Comparison of ENCODE assay signal across 1 cellular context in the genomic region with DNA sequence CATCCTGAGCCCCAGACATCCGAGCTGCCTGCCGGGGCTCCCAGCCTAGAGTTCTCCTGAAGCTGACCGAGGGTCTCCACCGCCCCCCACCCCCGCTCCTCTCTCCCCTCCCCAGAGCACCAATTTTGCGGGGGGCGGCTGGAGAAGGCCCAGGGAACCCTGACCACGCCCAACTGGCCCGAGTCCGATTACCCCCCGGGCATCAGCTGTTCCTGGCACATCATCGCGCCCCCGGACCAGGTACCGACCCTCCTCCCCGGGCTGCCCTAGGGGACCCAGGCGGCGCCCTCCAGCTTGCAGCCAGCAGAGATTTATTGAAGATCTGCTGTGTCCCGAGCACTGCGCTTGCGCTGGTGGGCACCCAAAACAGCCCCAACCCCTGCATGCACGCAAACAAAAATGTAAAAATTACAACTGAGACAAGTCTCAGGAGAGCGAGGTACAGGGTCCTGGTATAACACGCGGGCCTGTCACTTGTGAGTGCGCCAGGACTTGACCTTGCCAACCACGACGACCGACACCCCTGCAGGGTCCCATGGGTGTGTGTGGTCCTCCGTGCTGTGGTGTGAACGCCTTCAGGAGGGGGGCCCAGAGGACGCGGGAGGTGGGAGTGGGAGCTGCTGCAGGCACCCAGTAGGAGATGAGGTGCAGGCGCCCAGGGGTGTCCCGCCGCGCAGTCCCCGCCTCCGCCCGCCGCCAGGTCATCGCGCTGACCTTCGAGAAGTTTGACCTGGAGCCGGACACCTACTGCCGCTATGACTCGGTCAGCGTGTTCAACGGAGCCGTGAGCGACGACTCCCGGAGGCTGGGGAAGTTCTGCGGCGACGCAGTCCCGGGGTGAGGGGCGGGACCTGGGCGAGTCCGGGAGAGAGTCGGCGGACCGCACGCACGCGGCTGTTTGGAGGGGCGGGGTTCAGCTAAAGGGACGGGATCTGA.
A peak's percentile ranks its signal among the peaks of the same experiment; 100 is the strongest.
TF ChIP-seq lines count a peak whose summit lies in the region.

No MANE protein-coding gene starts in this region.

TF ChIP-seq in K562, 482 proteins besides CTCF, POLR2A, EP300 and RAD21 (continues in another document):
- TF ChIP-seq KDM1A (IDR thresholded peaks at IDR 0.05): peak in 1 of 2 experiments; percentile 62; a peak in 3 of 4 replicates
- TF ChIP-seq FOXK2 (conservative IDR thresholded peaks at IDR 0.05 in 1 of 2, IDR thresholded peaks at IDR 0.05 in 1 of 2; ENCODE audit: low read depth in 2 of 2): no peak
- TF ChIP-seq ATF1 (CRISPR knock-in tag; IDR thresholded peaks at IDR 0.05): no peak
- no peak for TF ChIP-seq ATF1 (tag; IDR thresholded peaks at IDR 0.05)
- TF ChIP-seq FOXJ3 (CRISPR knock-in tag; IDR thresholded peaks at IDR 0.05): no peak
- no peak for TF ChIP-seq CHD1 (IDR thresholded peaks at IDR 0.05; ENCODE audit: low read length)
- no peak for TF ChIP-seq ZNF232 (CRISPR knock-in tag; IDR thresholded peaks at IDR 0.05)
- no peak for TF ChIP-seq PYGO2 (tag; IDR thresholded peaks at IDR 0.05)
- no peak for TF ChIP-seq U2AF1 (optimal IDR thresholded peaks at IDR 0.05; ENCODE audit: low read depth, low read length)
- peak; percentile 90 for TF ChIP-seq PHF21A (IDR thresholded peaks at IDR 0.05; ENCODE audit: borderline replicate concordance, low read depth)
- TF ChIP-seq COPS2 (conservative IDR thresholded peaks at IDR 0.05): no peak
- TF ChIP-seq NFIX (CRISPR knock-in tag; IDR thresholded peaks at IDR 0.05; ENCODE audit: low read depth): no peak
- TF ChIP-seq ZSCAN32 (CRISPR knock-in tag; IDR thresholded peaks at IDR 0.05): no peak
- TF ChIP-seq TFAM (CRISPR knock-in tag; conservative IDR thresholded peaks at IDR 0.05): no peak
- no peak for TF ChIP-seq DMBX1 (CRISPR knock-in tag; IDR thresholded peaks at IDR 0.05; ENCODE audit: borderline replicate concordance)
- no peak for TF ChIP-seq RBM39 (optimal IDR thresholded peaks at IDR 0.05; ENCODE audit: low read depth, low read length)
- 0 out of 2 replicates have a peak, but pooled peaks have one; percentile 44 for TF ChIP-seq ZNF766 (CRISPR knock-in tag; conservative IDR thresholded peaks at IDR 0.05)
- TF ChIP-seq HNRNPH1 (optimal IDR thresholded peaks at IDR 0.05; ENCODE audit: low read depth, low read length): no peak
- no peak for TF ChIP-seq NFYB (IDR thresholded peaks at IDR 0.05; ENCODE audit: extremely low read depth, insufficient read length)
- no peak for TF ChIP-seq ZNF165 (CRISPR knock-in tag; IDR thresholded peaks at IDR 0.05; ENCODE audit: borderline replicate concordance)
- no peak for TF ChIP-seq ZNF184 (CRISPR knock-in tag; IDR thresholded peaks at IDR 0.05)
- TF ChIP-seq POLR2G (IDR thresholded peaks at IDR 0.05; ENCODE audit: low read depth, low read length): peak; percentile 68
- no peak for TF ChIP-seq CHD7 (IDR thresholded peaks at IDR 0.05; ENCODE audit: low read depth, low read length)
- no peak for TF ChIP-seq SMARCA4 (IDR thresholded peaks at IDR 0.05)
- TF ChIP-seq CREB1 (IDR thresholded peaks at IDR 0.05): peak; percentile 45; the same call in 1 of the 2 replicates
- no peak for TF ChIP-seq CREB1 (CRISPR knock-in tag; IDR thresholded peaks at IDR 0.05)
- TF ChIP-seq NFE2L1 (tag; IDR thresholded peaks at IDR 0.05; ENCODE audit: borderline replicate concordance, low read depth): no peak
- TF ChIP-seq HNRNPUL1 (IDR thresholded peaks at IDR 0.05; ENCODE audit: low read length): no peak
- TF ChIP-seq PCBP2 (IDR thresholded peaks at IDR 0.05; ENCODE audit: low read depth, low read length, poor library complexity, severe bottlenecking): no peak
- no peak for TF ChIP-seq EHMT2 (IDR thresholded peaks at IDR 0.05)
- no peak for TF ChIP-seq E2F8 (IDR thresholded peaks at IDR 0.05; ENCODE audit: low read depth, partially characterized antibody)
- TF ChIP-seq L3MBTL2 (IDR thresholded peaks at IDR 0.05): peak; percentile 90
- peak; percentile 69 for TF ChIP-seq ETS1 (conservative IDR thresholded peaks at IDR 0.05; ENCODE audit: control insufficient read depth, low read depth, low read length)
- TF ChIP-seq MNT (conservative IDR thresholded peaks at IDR 0.05): peak; percentile 36 to 68; a peak in 2 of 4 replicates
- TF ChIP-seq, protein P1, sequence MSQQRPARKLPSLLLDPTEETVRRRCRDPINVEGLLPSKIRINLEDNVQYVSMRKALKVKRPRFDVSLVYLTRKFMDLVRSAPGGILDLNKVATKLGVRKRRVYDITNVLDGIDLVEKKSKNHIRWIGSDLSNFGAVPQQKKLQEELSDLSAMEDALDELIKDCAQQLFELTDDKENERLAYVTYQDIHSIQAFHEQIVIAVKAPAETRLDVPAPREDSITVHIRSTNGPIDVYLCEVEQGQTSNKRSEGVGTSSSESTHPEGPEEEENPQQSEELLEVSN (IDR thresholded peaks at IDR 0.05; ENCODE audit: borderline replicate concordance in 1 of 2, extremely low read depth in 1 of 2, insufficient read depth in 1 of 2, insufficient read length in 1 of 2, low read depth in 1 of 2, low read length in 1 of 2, poor library complexity in 1 of 2, severe bottlenecking in 1 of 2): peak; percentile 20 to 90
- TF ChIP-seq ERF (CRISPR knock-in tag; IDR thresholded peaks at IDR 0.05): no peak
- TF ChIP-seq, protein P2, sequence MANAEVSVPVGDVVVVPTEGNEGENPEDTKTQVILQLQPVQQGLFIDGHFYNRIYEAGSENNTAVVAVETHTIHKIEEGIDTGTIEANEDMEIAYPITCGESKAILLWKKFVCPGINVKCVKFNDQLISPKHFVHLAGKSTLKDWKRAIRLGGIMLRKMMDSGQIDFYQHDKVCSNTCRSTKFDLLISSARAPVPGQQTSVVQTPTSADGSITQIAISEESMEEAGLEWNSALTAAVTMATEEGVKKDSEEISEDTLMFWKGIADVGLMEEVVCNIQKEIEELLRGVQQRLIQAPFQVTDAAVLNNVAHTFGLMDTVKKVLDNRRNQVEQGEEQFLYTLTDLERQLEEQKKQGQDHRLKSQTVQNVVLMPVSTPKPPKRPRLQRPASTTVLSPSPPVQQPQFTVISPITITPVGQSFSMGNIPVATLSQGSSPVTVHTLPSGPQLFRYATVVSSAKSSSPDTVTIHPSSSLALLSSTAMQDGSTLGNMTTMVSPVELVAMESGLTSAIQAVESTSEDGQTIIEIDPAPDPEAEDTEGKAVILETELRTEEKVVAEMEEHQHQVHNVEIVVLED (CRISPR knock-in tag; IDR thresholded peaks at IDR 0.05): no peak
- TF ChIP-seq GATAD2A (IDR thresholded peaks at IDR 0.05): no peak
- no peak for TF ChIP-seq CBX8 (IDR thresholded peaks at IDR 0.05; ENCODE audit: borderline replicate concordance, extremely low read depth, low read depth, low read length, poor library complexity, severe bottlenecking)
- TF ChIP-seq NR2C1 (IDR thresholded peaks at IDR 0.05): 0 out of 2 replicates have a peak, but pooled peaks have one; percentile 34
- no peak for TF ChIP-seq NR2C1 (tag; IDR thresholded peaks at IDR 0.05)
- TF ChIP-seq ARID2 (IDR thresholded peaks at IDR 0.05): no peak
- peak; percentile 42; the same call in 1 of the 2 replicates for TF ChIP-seq RBFOX2 (IDR thresholded peaks at IDR 0.05; ENCODE audit: low read depth, low read length)
